In genomic region chr12:8078400-8078799, GRCh38 we compare ENCODE assay signal across 9 cellular contexts. TPM values are rescaled to one million over a fixed set of nuclear protein-coding genes. Genes with fewer than 3 reads are reported as not detected.
DNase-seq lines count a peak whose midpoint lies in the region; ATAC-seq and TF ChIP-seq lines count a peak whose summit lies in the region.
"Had no signal": no experiment of that assay in that cellular context is flagged by ENCODE, and none has a peak within 500 bp of the region (broad histone marks: within the 10 kb centered on the region; RNA-seq: fewer than 3 reads in every experiment).

No MANE protein-coding gene starts in this region.

- TF ChIP-seq CTCF in CD14-positive monocyte (IDR thresholded peaks at IDR 0.05): peak; percentile 58

- peak; percentile 54 for DNase-seq in CD14-positive monocyte (ENCODE audit: low spot score)
- peak; percentile 37 for DNase-seq in HK-2 (ENCODE audit: unreplicated experiment)
- peak; percentile 35 to 49 for DNase-seq in SJCRH30
- peak; percentile 56 for DNase-seq in activated naive CD8-positive, alpha-beta T cell treated with anti-CD3 and anti-CD28 coated beads, Interleukin-2, amount 50 U/mL, for 24 hours
- peak; percentile 42 for DNase-seq in kidney glomerular epithelial cell (lab: John Stamatoyannopoulos, UW)
- DNase-seq in stimulated activated naive B cell treated with anti-CD40 and anti-IgM and Interleukin-4, amounts not matched to agents 10 μg/mL and 1 μg/mL and 100 μg/mL, for 72 hours: no peak

- no peaks in the 10 kb centered on the region for H3K27me3 Mint-ChIP-seq in CD14-positive monocyte (ENCODE audit: low read depth in 3 of 3)
- no peaks in the 10 kb centered on the region for H3K27me3 Mint-ChIP-seq in activated naive CD8-positive, alpha-beta T cell treated with anti-CD3 and anti-CD28 coated beads, Interleukin-2, amount 50 U/mL, for 24 hours
- H3K27me3 Mint-ChIP-seq in stimulated activated naive B cell treated with anti-CD40 and anti-IgM and Interleukin-4, amounts not matched to agents 10 μg/mL and 1 μg/mL and 100 μg/mL, for 72 hours: no peaks in the 10 kb centered on the region

- H3K36me3 Mint-ChIP-seq in CD14-positive monocyte: no peaks in the 10 kb centered on the region
- peaks cover 2% of the 10 kb centered on the region for H3K36me3 Mint-ChIP-seq in activated naive CD8-positive, alpha-beta T cell treated with anti-CD3 and anti-CD28 coated beads, Interleukin-2, amount 50 U/mL, for 24 hours (ENCODE audit: low read depth)
- peaks cover 0 to 4% of the 10 kb centered on the region in 2 donors for H3K36me3 Mint-ChIP-seq in stimulated activated naive B cell treated with anti-CD40 and anti-IgM and Interleukin-4, amounts not matched to agents 10 μg/mL and 1 μg/mL and 100 μg/mL, for 72 hours

- H3K9me3 Mint-ChIP-seq in CD14-positive monocyte: peaks cover 0 to 1% (median 0%) of the 10 kb centered on the region in 7 donors
- no peaks in the 10 kb centered on the region for H3K9me3 Mint-ChIP-seq in activated naive CD8-positive, alpha-beta T cell treated with anti-CD3 and anti-CD28 coated beads, Interleukin-2, amount 50 U/mL, for 24 hours
- H3K9me3 Mint-ChIP-seq in stimulated activated naive B cell treated with anti-CD40 and anti-IgM and Interleukin-4, amounts not matched to agents 10 μg/mL and 1 μg/mL and 100 μg/mL, for 72 hours: no peaks in the 10 kb centered on the region

- H3K4me1 ChIP-seq in SJCRH30: peaks cover 8% of the 10 kb centered on the region

- H3K4me1 Mint-ChIP-seq in CD14-positive monocyte: peaks cover 54% of the 10 kb centered on the region
- peaks cover 45% of the 10 kb centered on the region for H3K4me1 Mint-ChIP-seq in activated naive CD8-positive, alpha-beta T cell treated with anti-CD3 and anti-CD28 coated beads, Interleukin-2, amount 50 U/mL, for 24 hours
- peaks cover 18 to 23% of the 10 kb centered on the region in 2 donors for H3K4me1 Mint-ChIP-seq in stimulated activated naive B cell treated with anti-CD40 and anti-IgM and Interleukin-4, amounts not matched to agents 10 μg/mL and 1 μg/mL and 100 μg/mL, for 72 hours

- H3K27me3 ChIP-seq in SJCRH30: no peaks in the 10 kb centered on the region
- H3K27me3 ChIP-seq: pancreas had no signal

- intact Hi-C loops in CD14-positive monocyte (cut with micrococcal nuclease): no loop called here

- no peak overlapping the region for H3K4me3 ChIP-seq in SJCRH30
- H3K4me3 ChIP-seq: pancreas had no signal

- H3K27ac ChIP-seq in SJCRH30: no peak overlapping the region
- H3K27ac ChIP-seq: pancreas had no signal

- no peaks in the 10 kb centered on the region for H3K9me3 ChIP-seq in SJCRH30 (replicated peaks)
- H3K9me3 ChIP-seq: pancreas had no signal

- H3K36me3 ChIP-seq in SJCRH30: no peaks in the 10 kb centered on the region
- H3K36me3 ChIP-seq: pancreas had no signal

- ATAC-seq in activated naive CD8-positive, alpha-beta T cell treated with anti-CD3 and anti-CD28 coated beads, Interleukin-2, amount 50 U/mL, for 24 hours: peak; percentile 33
- no peak for ATAC-seq in stimulated activated naive B cell treated with anti-CD40 and anti-IgM and Interleukin-4, amounts not matched to agents 10 μg/mL and 1 μg/mL and 100 μg/mL, for 72 hours (replicated peaks)
- no peak for ATAC-seq in HG02798 (IDR thresholded peaks at IDR 0.05; ENCODE audit: poor library complexity, unreplicated experiment)
- no peak for ATAC-seq in HG03159 (IDR thresholded peaks at IDR 0.05; ENCODE audit: unreplicated experiment)
- ATAC-seq: pancreas had no signal

- H3K4me3 Mint-ChIP-seq in CD14-positive monocyte: no peak overlapping the region
- H3K4me3 Mint-ChIP-seq in activated naive CD8-positive, alpha-beta T cell treated with anti-CD3 and anti-CD28 coated beads, Interleukin-2, amount 50 U/mL, for 24 hours: peak overlapping the region; percentile 30
- no peak overlapping the region for H3K4me3 Mint-ChIP-seq in stimulated activated naive B cell treated with anti-CD40 and anti-IgM and Interleukin-4, amounts not matched to agents 10 μg/mL and 1 μg/mL and 100 μg/mL, for 72 hours

- peak overlapping the region in 1 of 7 donors; percentile 78 for H3K27ac Mint-ChIP-seq in CD14-positive monocyte
- H3K27ac Mint-ChIP-seq in activated naive CD8-positive, alpha-beta T cell treated with anti-CD3 and anti-CD28 coated beads, Interleukin-2, amount 50 U/mL, for 24 hours: peak overlapping the region; percentile 34
- H3K27ac Mint-ChIP-seq in stimulated activated naive B cell treated with anti-CD40 and anti-IgM and Interleukin-4, amounts not matched to agents 10 μg/mL and 1 μg/mL and 100 μg/mL, for 72 hours: peak overlapping the region; percentile 20

RNA-seq across cellular contexts. Expression of gene NECAP1, which starts 3.7 kb away (rescaled TPM):
- polyA plus RNA-seq in CD14-positive monocyte: 10 to 100 TPM; 18.7 to 30.0 TPM
- 27.9 and 34.8 TPM in 2 replicates for total RNA-seq in SJCRH30 (2014; rRNA removed; shearing (Covaris generic))

RNA-seq across cellular contexts. Expression of gene C3AR1, which starts 12.2 kb away (rescaled TPM):
- polyA plus RNA-seq in CD14-positive monocyte: 100 to 1,000 TPM in 1 of 2 donors, 10 to 100 TPM in 1; 67.3 to 222 TPM
- total RNA-seq in SJCRH30 (2014; rRNA removed; shearing (Covaris generic)): 0.06 and 0.08 TPM in 2 replicates

RNA-seq across cellular contexts. Expression of gene CLEC4A, which starts 45.0 kb away (rescaled TPM):
- 100 to 1,000 TPM; 297 to 365 TPM for polyA plus RNA-seq in CD14-positive monocyte
- 0.10 and 0.36 TPM in 2 replicates for total RNA-seq in SJCRH30 (2014; rRNA removed; shearing (Covaris generic))

RNA-seq across cellular contexts. Expression of gene FOXJ2, which starts 45.9 kb away (rescaled TPM):
- 1 to 10 TPM; 4.9 to 7.4 TPM for polyA plus RNA-seq in CD14-positive monocyte
- total RNA-seq in SJCRH30 (2014; rRNA removed; shearing (Covaris generic)): 8.0 and 8.3 TPM in 2 replicates
